Comparison of ENCODE assay signal across 10 cellular contexts in the genomic region with DNA sequence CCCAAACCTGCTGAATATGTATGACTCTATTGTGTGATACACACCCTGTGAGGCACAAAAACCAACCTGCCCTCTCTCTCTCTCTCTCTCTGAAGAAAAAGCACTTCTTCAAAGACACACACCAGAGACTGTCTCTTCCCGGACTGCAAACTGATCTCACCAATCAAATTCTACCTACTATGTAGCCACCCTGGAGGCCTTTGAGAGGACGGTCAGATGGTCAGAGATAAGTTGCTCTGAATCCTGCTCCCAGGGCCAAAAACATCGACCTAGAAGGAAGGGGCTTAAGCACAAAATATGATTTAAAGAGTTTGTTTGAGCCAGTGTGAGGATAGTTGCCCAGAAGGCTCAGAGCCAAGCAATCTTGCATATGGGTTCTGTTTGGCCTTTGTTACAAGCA. TPM values are rescaled to one million over a fixed set of nuclear protein-coding genes. Genes with fewer than 3 reads are reported as not detected.
DNase-seq lines count a peak whose midpoint lies in the region; ATAC-seq and TF ChIP-seq lines count a peak whose summit lies in the region.
"Not testable (repeated sequence)": the region's sequence is repeated elsewhere in the genome, so short reads cannot be mapped to it uniquely, and the experiment has no call there.
"Had no signal": no experiment of that assay in that cellular context is flagged by ENCODE, and none has a peak within 500 bp of the region (broad histone marks: within the 10 kb centered on the region; RNA-seq: fewer than 3 reads in every experiment).

No MANE protein-coding gene starts in this region.

- not testable (repeated sequence) for DNase-seq in CD4-positive, alpha-beta T cell; T-cell; activated T-cell treated with anti-CD3 and anti-CD28 coated beads, Interleukin-2, amount 50 U/mL, for 24 hours; neural crest cell (ENCODE audit: low read depth, low spot score)
- DNase-seq in activated CD4-positive, alpha-beta T cell treated with anti-CD3 and anti-CD28 coated beads, Interleukin-2, amount 10 ng/mL, durations not matched to agents 7 days and 5 days = peak; percentile 13
- peak; percentile 21 for DNase-seq in esophagus muscularis mucosa (ENCODE audit: extremely low spot score)

- CTCF ChIA-PET in CD4-positive, alpha-beta T cell (lab: Charles Lee); T-cell (lab: Charles Lee); activated CD4-positive, alpha-beta T cell treated with anti-CD3 and anti-CD28 coated beads, Interleukin-2, amount 10 ng/mL, durations not matched to agents 7 days and 5 days (lab: Charles Lee): not testable (repeated sequence)

- H3K36me3 Mint-ChIP-seq in CD4-positive, alpha-beta T cell (ENCODE audit: low read depth); T-cell; activated CD4-positive, alpha-beta T cell treated with anti-CD3 and anti-CD28 coated beads, Interleukin-2, amount 10 ng/mL, durations not matched to agents 7 days and 5 days (ENCODE audit: low read depth); activated T-cell treated with anti-CD3 and anti-CD28 coated beads, Interleukin-2, amount 50 U/mL, for 24 hours (ENCODE audit: low read depth); activated naive CD4-positive, alpha-beta T cell treated with anti-CD3 and anti-CD28 coated beads, Interleukin-2, amount 50 U/mL, for 24 hours; neural crest cell (ENCODE audit: low read depth): not testable (repeated sequence)

- not testable (repeated sequence) for ATAC-seq in CD4-positive, alpha-beta T cell (ENCODE audit: poor library complexity); T-cell (replicated peaks in 1 of 4)

- not testable (repeated sequence) for TF ChIP-seq EP300 in esophagus muscularis mucosa (IDR thresholded peaks at IDR 0.05)

- not testable (repeated sequence) for H3K9me3 Mint-ChIP-seq in CD4-positive, alpha-beta T cell; T-cell; activated CD4-positive, alpha-beta T cell treated with anti-CD3 and anti-CD28 coated beads, Interleukin-2, amount 10 ng/mL, durations not matched to agents 7 days and 5 days; activated T-cell treated with anti-CD3 and anti-CD28 coated beads, Interleukin-2, amount 50 U/mL, for 24 hours; activated naive CD4-positive, alpha-beta T cell treated with anti-CD3 and anti-CD28 coated beads, Interleukin-2, amount 50 U/mL, for 24 hours; neural crest cell

- peak overlapping the region; percentile 42 for H3K4me3 Mint-ChIP-seq in CD4-positive, alpha-beta T cell
- H3K4me3 Mint-ChIP-seq in T-cell = peak overlapping the region in 1 of 3 donors; percentile 4
- not testable (repeated sequence) for H3K4me3 Mint-ChIP-seq in activated CD4-positive, alpha-beta T cell treated with anti-CD3 and anti-CD28 coated beads, Interleukin-2, amount 10 ng/mL, durations not matched to agents 7 days and 5 days; activated T-cell treated with anti-CD3 and anti-CD28 coated beads, Interleukin-2, amount 50 U/mL, for 24 hours; neural crest cell
- peak overlapping the region; percentile 9 for H3K4me3 Mint-ChIP-seq in activated naive CD4-positive, alpha-beta T cell treated with anti-CD3 and anti-CD28 coated beads, Interleukin-2, amount 50 U/mL, for 24 hours

- H3K4me3 ChIP-seq in esophagus muscularis mucosa = not testable (repeated sequence)

- H3K27ac ChIP-seq in CD4-positive, alpha-beta T cell (ENCODE audit: low read depth, low read length); esophagus muscularis mucosa (replicated peaks in 1 of 4): not testable (repeated sequence)

- not testable (repeated sequence) for H3K27me3 ChIP-seq in CD4-positive, alpha-beta T cell (ENCODE audit: control insufficient read depth, insufficient read depth, low read length); esophagus muscularis mucosa

- peak overlapping the region; percentile 91 for H3K27ac Mint-ChIP-seq in CD4-positive, alpha-beta T cell
- H3K27ac Mint-ChIP-seq in T-cell (peak overlapping the region; percentile 94), neural crest cell (ENCODE audit: unreplicated experiment) (peak overlapping the region; percentile 51)
- peak overlapping the region; percentile 86 for H3K27ac Mint-ChIP-seq in activated CD4-positive, alpha-beta T cell treated with anti-CD3 and anti-CD28 coated beads, Interleukin-2, amount 10 ng/mL, durations not matched to agents 7 days and 5 days
- peak overlapping the region; percentile 35 for H3K27ac Mint-ChIP-seq in activated T-cell treated with anti-CD3 and anti-CD28 coated beads, Interleukin-2, amount 50 U/mL, for 24 hours
- peak overlapping the region; percentile 88 for H3K27ac Mint-ChIP-seq in activated naive CD4-positive, alpha-beta T cell treated with anti-CD3 and anti-CD28 coated beads, Interleukin-2, amount 50 U/mL, for 24 hours

- not testable (repeated sequence) for H3K4me1 ChIP-seq in esophagus muscularis mucosa

- H3K9me3 ChIP-seq in CD4-positive, alpha-beta T cell (ENCODE audit: control insufficient read depth, low read length); esophagus muscularis mucosa: not testable (repeated sequence)

- H3K36me3 ChIP-seq in esophagus muscularis mucosa = not testable (repeated sequence)

- H3K27me3 Mint-ChIP-seq in CD4-positive, alpha-beta T cell; T-cell; activated CD4-positive, alpha-beta T cell treated with anti-CD3 and anti-CD28 coated beads, Interleukin-2, amount 10 ng/mL, durations not matched to agents 7 days and 5 days; activated T-cell treated with anti-CD3 and anti-CD28 coated beads, Interleukin-2, amount 50 U/mL, for 24 hours; activated naive CD4-positive, alpha-beta T cell treated with anti-CD3 and anti-CD28 coated beads, Interleukin-2, amount 50 U/mL, for 24 hours; neural crest cell (ENCODE audit: low read depth): not testable (repeated sequence)

- POLR2A ChIA-PET in CD4-positive, alpha-beta T cell (lab: Charles Lee); T-cell (lab: Charles Lee): not testable (repeated sequence)
- POLR2A ChIA-PET in activated CD4-positive, alpha-beta T cell treated with anti-CD3 and anti-CD28 coated beads, Interleukin-2, amount 10 ng/mL, durations not matched to agents 7 days and 5 days (lab: Charles Lee) = interaction anchor here (1.2 kb wide), 1 partner anchor 13 kb away, joined by 5 read pairs; no protein-coding TSS in a partner anchor

- not testable (repeated sequence) for TF ChIP-seq CTCF in CD4-positive, alpha-beta T cell (IDR thresholded peaks at IDR 0.05); esophagus muscularis mucosa (IDR thresholded peaks at IDR 0.05); neural crest cell (conservative IDR thresholded peaks at IDR 0.05)

- intact Hi-C loops in CD4-positive, alpha-beta T cell (cut with DNase I, micrococcal nuclease); esophagus muscularis mucosa (cut with DNase I): not testable (repeated sequence)

- TF ChIP-seq POLR2A in esophagus muscularis mucosa (IDR thresholded peaks at IDR 0.05; ENCODE audit: low read depth) = not testable (repeated sequence)

- WGBS in esophagus muscularis mucosa = 33% methylated on average over 2 of the region's 3 CpGs

- peaks cover 24% of the 10 kb centered on the region for H3K4me1 Mint-ChIP-seq in CD4-positive, alpha-beta T cell (ENCODE audit: low read depth)
- peaks cover 8 to 27% (median 24%) of the 10 kb centered on the region in 3 donors for H3K4me1 Mint-ChIP-seq in T-cell
- H3K4me1 Mint-ChIP-seq in activated CD4-positive, alpha-beta T cell treated with anti-CD3 and anti-CD28 coated beads, Interleukin-2, amount 10 ng/mL, durations not matched to agents 7 days and 5 days = peaks cover 26% of the 10 kb centered on the region
- peaks cover 23% of the 10 kb centered on the region for H3K4me1 Mint-ChIP-seq in activated T-cell treated with anti-CD3 and anti-CD28 coated beads, Interleukin-2, amount 50 U/mL, for 24 hours (ENCODE audit: low read depth)
- H3K4me1 Mint-ChIP-seq in activated naive CD4-positive, alpha-beta T cell treated with anti-CD3 and anti-CD28 coated beads, Interleukin-2, amount 50 U/mL, for 24 hours = peaks cover 26% of the 10 kb centered on the region
- H3K4me1 Mint-ChIP-seq in neural crest cell = peaks cover 15% of the 10 kb centered on the region

RNA-seq across cellular contexts. Expression of a gene that starts 59.2 kb away (rescaled TPM):
- not detected for total RNA-seq in CD4-positive, alpha-beta T cell
- total RNA-seq in T-cell (under 1 TPM in 1 of 5 donors, not detected in 4; 0.62 TPM), esophagus muscularis mucosa (not detected), neural crest cell (not detected in 2 replicates)
- total RNA-seq in activated CD4-positive, alpha-beta T cell treated with anti-CD3 and anti-CD28 coated beads, Interleukin-2, amount 10 ng/mL, durations not matched to agents 7 days and 5 days = not detected
- total RNA-seq: Caco-2, GM23338, H7 had no signal

Comparison
In these comparisons a context has a peak if more than half of its experiments do, and no peak if none do; other contexts are left out.
1. H3K27ac Mint-ChIP-seq: peak in every context shown above with its lines; median percentile 94 in T-cell; 91 in CD4-positive, alpha-beta T cell; 88 in activated naive CD4-positive, alpha-beta T cell treated with anti-CD3 and anti-CD28 coated beads, Interleukin-2, amount 50 U/mL, for 24 hours; 86 in activated CD4-positive, alpha-beta T cell treated with anti-CD3 and anti-CD28 coated beads, Interleukin-2, amount 10 ng/mL, durations not matched to agents 7 days and 5 days; 51 in neural crest cell; 35 in activated T-cell treated with anti-CD3 and anti-CD28 coated beads, Interleukin-2, amount 50 U/mL, for 24 hours.